Comparison of ENCODE assay signal across 1 cellular context in genomic region chr2:237486334-237486818, GRCh38.
TF ChIP-seq lines count a peak whose summit lies in the region.

No MANE protein-coding gene starts in this region.

TF ChIP-seq in liver, 16 proteins besides CTCF, POLR2A, EP300 and RAD21 (continued from another document):
- TF ChIP-seq ZBTB33 (IDR thresholded peaks at IDR 0.05) (no peak), ATF3 (IDR thresholded peaks at IDR 0.05) (no peak), TAF1 (conservative IDR thresholded peaks at IDR 0.05) (no peak), REST (IDR thresholded peaks at IDR 0.05) (no peak), HNF4G (IDR thresholded peaks at IDR 0.05) (no peak), NR2F2 (IDR thresholded peaks at IDR 0.05) (no peak), GABPA (IDR thresholded peaks at IDR 0.05 in 1 of 2, conservative IDR thresholded peaks at IDR 0.05 in 1 of 2) (no peak)
